26 cellular contexts compared by ENCODE assay signal in the genomic region with DNA sequence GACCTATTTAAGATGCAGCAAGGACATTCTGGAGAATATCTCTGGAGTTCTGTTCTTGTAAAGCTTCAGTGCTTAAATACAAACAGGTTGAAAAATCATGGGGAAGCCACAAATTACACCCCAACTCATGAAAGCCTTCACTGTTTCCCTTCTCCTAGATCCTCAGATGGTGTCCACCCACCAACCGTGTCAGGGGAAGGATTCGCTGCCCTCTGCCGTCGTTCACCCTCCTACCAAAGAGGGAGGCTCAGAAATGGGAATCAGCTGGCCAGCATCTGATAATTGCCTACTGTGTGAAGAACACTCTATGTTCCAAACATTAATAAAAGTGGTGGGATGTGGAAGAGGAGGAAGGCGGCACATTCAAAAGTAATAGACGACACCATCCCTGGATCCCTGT. TPM values are rescaled to one million over a fixed set of nuclear protein-coding genes. Genes with fewer than 3 reads are reported as not detected.
DNase-seq lines count a peak whose midpoint lies in the region; ATAC-seq, FAIRE-seq and TF ChIP-seq lines count a peak whose summit lies in the region.
"Had no signal": no experiment of that assay in that cellular context is flagged by ENCODE, and none has a peak within 500 bp of the region (broad histone marks: within the 10 kb centered on the region; RNA-seq: fewer than 3 reads in every experiment).

No MANE protein-coding gene starts in this region.

- intact Hi-C loops in pancreas (cut with DNase I) = no loop called here

- no peaks in the 10 kb centered on the region for H3K27me3 ChIP-seq in pancreas
- H3K27me3 ChIP-seq: right atrium auricular region had no signal

- in situ Hi-C loops in SK-MEL-5 (cut with HindIII; ENCODE audit: low pct_unique_long_range_greater_than_20kb, low sequenced_read_pairs) = no loop called here

- no peak for TF ChIP-seq CTCF in pancreas (IDR thresholded peaks at IDR 0.05)

- DNase-seq in SK-MEL-5 (ENCODE audit: low read depth, low spot score) (peak; percentile 14), cerebellar cortex (ENCODE audit: low spot score) (peak; percentile 20), medulla oblongata (ENCODE audit: extremely low spot score) (peak; percentile 93), substantia nigra (lab: John Stamatoyannopoulos, UW) (peak in 44 of 49 donors; percentile 7 to 87 (median 64)), pancreas (no peak)
- no peak for DNase-seq in stimulated activated CD4-positive, alpha-beta T cell treated with anti-CD3 and anti-CD28 coated beads, Interleukin-4, amount 100 ng/mL, for 4 hours
- DNase-seq: Caco-2; central memory CD4-positive, alpha-beta T cell; mammary epithelial cell; natural killer cell; NCI-H1105; NCI-H2107; NCI-H526; stimulated activated CD4-positive, alpha-beta T cell treated with anti-CD3 and anti-CD28 coated beads, Interleukin-15, amount 100 ng/mL, for 24 hours; SW 1271; transverse colon had no signal

- H3K4me1 ChIP-seq in pancreas = no peaks in the 10 kb centered on the region
- H3K4me1 ChIP-seq: Caco-2, right atrium auricular region, transverse colon had no signal

- 60 to 64% methylated on average over 6 of the region's 6 CpGs for WGBS in pancreas, 2 donors

- FAIRE-seq in pancreas (lab: Jason Lieb, UNC) = no peak
- FAIRE-seq: G401.6, H1, keratinocyte, TTC549 had no signal

- no peaks in the 10 kb centered on the region for H3K36me3 ChIP-seq in pancreas
- H3K36me3 ChIP-seq: right atrium auricular region, transverse colon had no signal

- no peak for ATAC-seq in GM21447 (IDR thresholded peaks at IDR 0.05; ENCODE audit: unreplicated experiment)
- no peak for ATAC-seq in pancreas
- ATAC-seq: natural killer cell; stimulated activated effector memory CD8-positive, alpha-beta T cell treated with anti-CD3 and anti-CD28 coated beads, Interleukin-12 subunit alpha, Interleukin-12 subunit beta, amount 100 ng/mL, for 72 hours had no signal

- no peak overlapping the region for H3K4me3 ChIP-seq in pancreas
- H3K4me3 ChIP-seq: right atrium auricular region, transverse colon had no signal

- H3K9me3 ChIP-seq in pancreas = no peaks in the 10 kb centered on the region
- H3K9me3 ChIP-seq: Caco-2, right atrium auricular region, transverse colon had no signal

- H3K27ac ChIP-seq in substantia nigra (ENCODE audit: low read depth, low read length, poor library complexity, severe bottlenecking) (peak overlapping the region; percentile 99), pancreas (no peak overlapping the region)
- H3K27ac ChIP-seq: right atrium auricular region, transverse colon had no signal

RNA-seq across cellular contexts. Expression of gene HEPACAM, which starts 7.4 kb away (rescaled TPM):
- total RNA-seq in SK-MEL-5 (2014; rRNA removed; shearing (Covaris generic)) = not detected in 2 replicates
- polyA plus RNA-seq in SK-MEL-5 (2015; cell fraction: cytosol; rRNA removed) = not detected in 2 replicates
- polyA plus RNA-seq in SK-MEL-5 (2015; cell fraction: nucleus; rRNA removed) = not detected in 2 replicates
- under 1 TPM in 5 of 6 donors, not detected in 1; 0.03 to 0.38 (median 0.12) TPM for total RNA-seq in pancreas
- under 1 TPM in 1 of 2 donors, not detected in 1; 0.23 TPM for polyA plus RNA-seq in pancreas
- total RNA-seq: activated CD8-positive, alpha-beta memory T cell treated with anti-CD3 and anti-CD28 coated beads for 36 hours; activated T-helper 1 cell treated with anti-CD3 and anti-CD28 coated beads, Interleukin-12 subunit alpha, Interleukin-12 subunit beta, Interleukin-2, Interleukin-4 antibody, amounts not matched to agents 30 ng/mL and 10 ng/mL and 1 ng/mL, durations not matched to agents 14 hours and 24 hours and 36 hours; H1; HT-29; natural killer cell had no signal
- polyA plus RNA-seq: H1, keratinocyte had no signal

RNA-seq across cellular contexts. Expression of gene CCDC15, which starts 10.8 kb away (rescaled TPM):
- 1.2 and 1.7 TPM in 2 replicates for total RNA-seq in SK-MEL-5 (2014; rRNA removed; shearing (Covaris generic))
- 0.87 and 1.6 TPM in 2 replicates for polyA plus RNA-seq in SK-MEL-5 (2015; cell fraction: cytosol; rRNA removed)
- polyA plus RNA-seq in SK-MEL-5 (2015; cell fraction: nucleus; rRNA removed) = 4.0 and 7.2 TPM in 2 replicates
- 1 to 10 TPM in 2 of 6 donors, under 1 TPM in 4; 0.55 to 1.4 (median 0.76) TPM for total RNA-seq in pancreas
- polyA plus RNA-seq in pancreas = under 1 TPM; 0.23 to 0.80 TPM

RNA-seq across cellular contexts. Expression of gene HEPN1, which starts 24.2 kb away (rescaled TPM):
- total RNA-seq in SK-MEL-5 (2014; rRNA removed; shearing (Covaris generic)) = not detected in 2 replicates
- not detected in 2 replicates for polyA plus RNA-seq in SK-MEL-5 (2015; cell fraction: cytosol; rRNA removed)
- not detected in 2 replicates for polyA plus RNA-seq in SK-MEL-5 (2015; cell fraction: nucleus; rRNA removed)
- not detected for total RNA-seq in pancreas
- under 1 TPM in 1 of 2 donors, not detected in 1; 0.11 TPM for polyA plus RNA-seq in pancreas
- total RNA-seq: activated CD8-positive, alpha-beta memory T cell treated with anti-CD3 and anti-CD28 coated beads for 36 hours; activated T-helper 1 cell treated with anti-CD3 and anti-CD28 coated beads, Interleukin-12 subunit alpha, Interleukin-12 subunit beta, Interleukin-2, Interleukin-4 antibody, amounts not matched to agents 30 ng/mL and 10 ng/mL and 1 ng/mL, durations not matched to agents 14 hours and 24 hours and 36 hours; Caco-2; H1; HT-29; mammary epithelial cell; natural killer cell; right atrium auricular region; transverse colon had no signal
- polyA plus RNA-seq: H1, keratinocyte, mammary epithelial cell had no signal

RNA-seq across cellular contexts. Expression of gene ROBO4, which starts 45.6 kb away (rescaled TPM):
- total RNA-seq in SK-MEL-5 (2014; rRNA removed; shearing (Covaris generic)) = not detected in 2 replicates
- polyA plus RNA-seq in SK-MEL-5 (2015; cell fraction: cytosol; rRNA removed) = not detected in 2 replicates
- not detected in 2 replicates for polyA plus RNA-seq in SK-MEL-5 (2015; cell fraction: nucleus; rRNA removed)
- total RNA-seq in pancreas = 1 to 10 TPM; 2.3 to 4.7 (median 3.3) TPM
- polyA plus RNA-seq in pancreas = 1 to 10 TPM; 9.4 to 9.8 TPM
- total RNA-seq: activated CD8-positive, alpha-beta memory T cell treated with anti-CD3 and anti-CD28 coated beads for 36 hours; activated T-helper 1 cell treated with anti-CD3 and anti-CD28 coated beads, Interleukin-12 subunit alpha, Interleukin-12 subunit beta, Interleukin-2, Interleukin-4 antibody, amounts not matched to agents 30 ng/mL and 10 ng/mL and 1 ng/mL, durations not matched to agents 14 hours and 24 hours and 36 hours; Caco-2; H1; HT-29; natural killer cell had no signal

Comparison
In these comparisons a context has a peak if more than half of its experiments do, and no peak if none do; other contexts are left out.
1. DNase-seq: peak in SK-MEL-5 (single experiment), cerebellar cortex (single experiment), medulla oblongata (single experiment) and substantia nigra (44 of 49); none in pancreas (0 of 6) and stimulated activated CD4-positive, alpha-beta T cell treated with anti-CD3 and anti-CD28 coated beads, Interleukin-4, amount 100 ng/mL, for 4 hours (0 of 2).